In genomic region chr7:131306777-131307176, GRCh38 we compare ENCODE assay signal across 32 cellular contexts.
"Had no signal": no experiment of that assay in that cellular context is flagged by ENCODE, and none has a peak within 500 bp of the region (broad histone marks: within the 10 kb centered on the region; RNA-seq: fewer than 3 reads in every experiment).

No MANE protein-coding gene starts in this region.

- H3K36me3 ChIP-seq: adrenal gland, brain microvascular endothelial cell, breast epithelium had no signal

- H3K4me3 ChIP-seq: adrenal gland, body of pancreas, breast epithelium had no signal

- H3K27ac ChIP-seq: adrenal gland, body of pancreas, brain microvascular endothelial cell, breast epithelium, VCaP had no signal

- DNase-seq: activated B cell treated with CpG ODN at 0.5 μM for 24 hours; activated CD4-positive, alpha-beta memory T cell treated with anti-CD3 and anti-CD28 coated beads for 36 hours; activated CD4-positive, alpha-beta T cell treated with anti-CD3 and anti-CD28 coated beads for 4 hours; activated CD4-positive, alpha-beta T cell treated with anti-CD3 and anti-CD28 coated beads, Interleukin-2, amount 10 ng/mL, durations not matched to agents 24 days and 14 days; activated CD4-positive, alpha-beta T cell treated with anti-CD3 and anti-CD28 coated beads, Interleukin-2, amount 50 U/mL, for 1 hour; activated CD4-positive, alpha-beta T cell treated with anti-CD3 and anti-CD28 coated beads, Interleukin-2, amount 50 U/mL, for 4 hours; activated CD4-positive, CD25-positive, alpha-beta regulatory T cell treated with anti-CD3 and anti-CD28 coated beads, Interleukin-2, amount 50 U/mL, for 72 hours; activated CD8-positive, alpha-beta memory T cell treated with anti-CD3 and anti-CD28 coated beads, Interleukin-2, amount 50 U/mL, for 4 hours; activated CD8-positive, alpha-beta T cell treated with anti-CD3 and anti-CD28 coated beads for 36 hours; activated effector memory CD4-positive, alpha-beta T cell treated with anti-CD3 and anti-CD28 coated beads, Interleukin-2, amount 50 U/mL, for 16 hours; activated gamma-delta T cell treated with Interleukin-2 at 50 U/mL for 16 hours; activated naive CD4-positive, alpha-beta T cell; activated naive CD4-positive, alpha-beta T cell treated with anti-CD3 and anti-CD28 coated beads for 36 hours; activated naive CD4-positive, alpha-beta T cell treated with anti-CD3 and anti-CD28 coated beads, Interleukin-2, amount 50 U/mL, for 16 hours; activated naive CD8-positive, alpha-beta T cell treated with anti-CD3 and anti-CD28 coated beads for 36 hours; activated T-cell treated with anti-CD3 and anti-CD28 coated beads for 4 hours; activated T-cell treated with anti-CD3 and anti-CD28 coated beads, Interleukin-2, amount 50 U/mL, for 1 hour; activated T-cell treated with anti-CD3 and anti-CD28 coated beads, Interleukin-2, amount 50 U/mL, for 4 hours; activated T-cell treated with anti-CD3 and anti-CD28 coated beads, Interleukin-2, amount 50 U/mL, for 72 hours; adrenal gland; amniotic stem cell; aorta; body of pancreas; brain microvascular endothelial cell; central memory CD4-positive, alpha-beta T cell; T-helper 1 cell; T-helper 2 cell; T-helper 9 cell had no signal

- H3K9me3 ChIP-seq: adrenal gland had no signal

- ATAC-seq: activated CD8-positive, alpha-beta T cell treated with anti-CD3 and anti-CD28 coated beads for 36 hours; activated T-cell treated with anti-CD3 and anti-CD28 coated beads, Interleukin-2, amount 50 U/mL, for 72 hours; body of pancreas had no signal

- H3K27me3 ChIP-seq: adrenal gland, body of pancreas, brain microvascular endothelial cell, breast epithelium had no signal

- H3K4me1 ChIP-seq: adrenal gland, breast epithelium had no signal

- FAIRE-seq: astrocyte, TTC549 had no signal
